In genomic region chr17:10162034-10162433, GRCh38 we compare ENCODE assay signal across 16 cellular contexts. TPM values are rescaled to one million over a fixed set of nuclear protein-coding genes. Genes with fewer than 3 reads are reported as not detected.
DNase-seq lines count a peak whose midpoint lies in the region; ATAC-seq and TF ChIP-seq lines count a peak whose summit lies in the region.
"Had no signal": no experiment of that assay in that cellular context is flagged by ENCODE, and none has a peak within 500 bp of the region (broad histone marks: within the 10 kb centered on the region; RNA-seq: fewer than 3 reads in every experiment).

No MANE protein-coding gene starts in this region.

- peaks cover 2% of the 10 kb centered on the region for H3K27me3 Mint-ChIP-seq in activated naive CD8-positive, alpha-beta T cell treated with anti-CD3 and anti-CD28 coated beads, Interleukin-2, amount 50 U/mL, for 24 hours
- H3K27me3 Mint-ChIP-seq in activated naive CD8-positive, alpha-beta T cell treated with anti-CD3 and anti-CD28 coated beads for 36 hours: no peaks in the 10 kb centered on the region

- no peak for TF ChIP-seq CTCF in heart right ventricle (IDR thresholded peaks at IDR 0.05)

- H3K27ac Mint-ChIP-seq in activated naive CD8-positive, alpha-beta T cell treated with anti-CD3 and anti-CD28 coated beads, Interleukin-2, amount 50 U/mL, for 24 hours: no peak overlapping the region
- no peak overlapping the region for H3K27ac Mint-ChIP-seq in activated naive CD8-positive, alpha-beta T cell treated with anti-CD3 and anti-CD28 coated beads for 36 hours
- H3K27ac Mint-ChIP-seq: activated naive CD8-positive, alpha-beta T cell treated with anti-CD3 and anti-CD28 coated beads, Interleukin-2, amount 10 ng/mL, durations not matched to agents 7 days and 5 days; CD8-positive, alpha-beta memory T cell had no signal

- H3K9me3 Mint-ChIP-seq in activated naive CD8-positive, alpha-beta T cell treated with anti-CD3 and anti-CD28 coated beads, Interleukin-2, amount 50 U/mL, for 24 hours: no peaks in the 10 kb centered on the region
- H3K9me3 Mint-ChIP-seq in activated naive CD8-positive, alpha-beta T cell treated with anti-CD3 and anti-CD28 coated beads for 36 hours: no peaks in the 10 kb centered on the region
- H3K9me3 Mint-ChIP-seq: CD8-positive, alpha-beta memory T cell had no signal

- peaks cover 0 to 20% (median 0%) of the 10 kb centered on the region in 9 donors for H3K4me1 ChIP-seq in heart right ventricle
- H3K4me1 ChIP-seq in aorta (ENCODE audit: control insufficient read depth in 1 of 2, insufficient read depth in 2 of 2, low read length in 2 of 2): no peaks in the 10 kb centered on the region

- H3K9me3 ChIP-seq in heart right ventricle (no peaks in the 10 kb centered on the region), aorta (ENCODE audit: control insufficient read depth, low read length) (no peaks in the 10 kb centered on the region)
- H3K9me3 ChIP-seq: neutrophil had no signal

- H3K36me3 Mint-ChIP-seq in activated naive CD8-positive, alpha-beta T cell treated with anti-CD3 and anti-CD28 coated beads, Interleukin-2, amount 50 U/mL, for 24 hours (ENCODE audit: low read depth): no peaks in the 10 kb centered on the region
- H3K36me3 Mint-ChIP-seq in activated naive CD8-positive, alpha-beta T cell treated with anti-CD3 and anti-CD28 coated beads for 36 hours: no peaks in the 10 kb centered on the region
- H3K36me3 Mint-ChIP-seq: activated naive CD8-positive, alpha-beta T cell treated with anti-CD3 and anti-CD28 coated beads, Interleukin-2, amount 10 ng/mL, durations not matched to agents 7 days and 5 days; CD8-positive, alpha-beta memory T cell had no signal

- H3K4me3 ChIP-seq in heart right ventricle: no peak overlapping the region
- no peak overlapping the region for H3K4me3 ChIP-seq in aorta (ENCODE audit: low read length in 2 of 2)
- H3K4me3 ChIP-seq: SK-N-MC had no signal

- peaks cover 15% of the 10 kb centered on the region for H3K4me1 Mint-ChIP-seq in activated naive CD8-positive, alpha-beta T cell treated with anti-CD3 and anti-CD28 coated beads, Interleukin-2, amount 50 U/mL, for 24 hours
- H3K4me1 Mint-ChIP-seq in activated naive CD8-positive, alpha-beta T cell treated with anti-CD3 and anti-CD28 coated beads for 36 hours: no peaks in the 10 kb centered on the region

- H3K4me3 Mint-ChIP-seq in activated naive CD8-positive, alpha-beta T cell treated with anti-CD3 and anti-CD28 coated beads, Interleukin-2, amount 50 U/mL, for 24 hours: no peak overlapping the region
- H3K4me3 Mint-ChIP-seq in activated naive CD8-positive, alpha-beta T cell treated with anti-CD3 and anti-CD28 coated beads for 36 hours: no peak overlapping the region
- H3K4me3 Mint-ChIP-seq: activated naive CD8-positive, alpha-beta T cell treated with anti-CD3 and anti-CD28 coated beads, Interleukin-2, amount 10 ng/mL, durations not matched to agents 7 days and 5 days; CD8-positive, alpha-beta memory T cell had no signal

- ATAC-seq in activated naive CD8-positive, alpha-beta T cell treated with anti-CD3 and anti-CD28 coated beads, Interleukin-2, amount 50 U/mL, for 24 hours: peak; percentile 54
- ATAC-seq in HG03439 (IDR thresholded peaks at IDR 0.05; ENCODE audit: unreplicated experiment): peak; percentile 57
- peak in 7 of 8 donors; percentile 52 to 82 (median 73) for ATAC-seq in heart right ventricle
- ATAC-seq in aorta (ENCODE audit: low FRiP score): peak; percentile 69
- no peak for ATAC-seq in GM18498 (IDR thresholded peaks at IDR 0.05; ENCODE audit: unreplicated experiment)

- intact Hi-C loops in heart right ventricle (cut with DNase I): no loop called here
- intact Hi-C loops in aorta (cut with DNase I): no loop called here

- no peaks in the 10 kb centered on the region for H3K36me3 ChIP-seq in heart right ventricle
- no peaks in the 10 kb centered on the region for H3K36me3 ChIP-seq in aorta (ENCODE audit: control insufficient read depth in 1 of 2, insufficient read depth in 2 of 2, low read length in 1 of 2)
- H3K36me3 ChIP-seq: neutrophil had no signal

- 53 to 63% methylated on average over 6 of the region's 7 CpGs for WGBS in heart right ventricle, 2 donors
- WGBS in aorta, 2 donors: 38 to 45% methylated on average over 6 of the region's 7 CpGs

- DNase-seq in activated naive CD8-positive, alpha-beta T cell treated with anti-CD3 and anti-CD28 coated beads, Interleukin-2, amount 50 U/mL, for 24 hours: no peak
- DNase-seq in activated naive CD8-positive, alpha-beta T cell treated with anti-CD3 and anti-CD28 coated beads for 36 hours: no peak
- DNase-seq in heart right ventricle (no peak), aorta (no peak), NCI-H128 (lab: John Stamatoyannopoulos, UW; ENCODE audit: unreplicated experiment) (no peak), NCI-H1092 treated with DMSO at 0.1 percent for 48 hours (lab: John Stamatoyannopoulos, UW) (no peak)
- DNase-seq: 8988T; activated CD8-positive, alpha-beta memory T cell treated with anti-CD3 and anti-CD28 coated beads, Interleukin-2, amount 50 U/mL, for 48 hours; activated naive CD8-positive, alpha-beta T cell treated with anti-CD3 and anti-CD28 coated beads, Interleukin-2, amount 10 ng/mL, durations not matched to agents 7 days and 5 days; CD8-positive, alpha-beta memory T cell; erythroblast had no signal

- H3K27me3 ChIP-seq in heart right ventricle (no peaks in the 10 kb centered on the region), aorta (ENCODE audit: control insufficient read depth in 1 of 2, insufficient read depth in 2 of 2, low read length in 1 of 2) (no peaks in the 10 kb centered on the region)
- H3K27me3 ChIP-seq: neutrophil had no signal

- peak overlapping the region in 6 of 10 donors; percentile 2 to 53 (median 26) for H3K27ac ChIP-seq in heart right ventricle
- no peak overlapping the region for H3K27ac ChIP-seq in aorta (ENCODE audit: low read depth in 1 of 2, low read length in 2 of 2)
- H3K27ac ChIP-seq: neutrophil, SK-N-MC, VCaP had no signal

RNA-seq across cellular contexts. Expression of gene GAS7, which starts 36.4 kb away (rescaled TPM):
- 1 to 10 TPM in 1 of 2 experiments, under 1 TPM in 1; 0.76 to 1.2 TPM for total RNA-seq in activated naive CD8-positive, alpha-beta T cell treated with anti-CD3 and anti-CD28 coated beads for 36 hours
- 100 to 1,000 TPM in 1 of 10 donors, 10 to 100 TPM in 9; 39.6 to 111 (median 67.7) TPM for total RNA-seq in heart right ventricle
- 10 to 100 TPM; 19.8 to 35.3 TPM for polyA plus RNA-seq in heart right ventricle
- 100 to 1,000 TPM in 1 of 2 donors, 10 to 100 TPM in 1; 56.8 to 136 TPM for total RNA-seq in aorta
- polyA plus RNA-seq in aorta: 1 to 10 TPM; 1.2 to 7.8 TPM

Comparison
In these comparisons a context has a peak if more than half of its experiments do, and no peak if none do; other contexts are left out.
1. H3K27ac ChIP-seq: peak in heart right ventricle (6 of 10); none in aorta (0 of 2).
2. RNA of gene GAS7, which starts 36.4 kb away (total RNA-seq): 56.8 to 136 TPM in aorta and 39.6 to 111 TPM in heart right ventricle; 0.76 to 1.2 TPM in activated naive CD8-positive, alpha-beta T cell treated with anti-CD3 and anti-CD28 coated beads for 36 hours; every median in the first group is over 10 times any median in the second.